Comparison of ENCODE assay signal across 25 cellular contexts in genomic region chr22:44402196-44403111, GRCh38.
DNase-seq lines count a peak whose midpoint lies in the region; ATAC-seq, FAIRE-seq and TF ChIP-seq lines count a peak whose summit lies in the region.
"Had no signal": no experiment of that assay in that cellular context is flagged by ENCODE, and none has a peak within 500 bp of the region (broad histone marks: within the 10 kb centered on the region; RNA-seq: fewer than 3 reads in every experiment).

No MANE protein-coding gene starts in this region.

- no peaks in the 10 kb centered on the region for H3K4me1 ChIP-seq in right cardiac atrium (ENCODE audit: control insufficient read depth, insufficient read depth, low read length)
- no peaks in the 10 kb centered on the region for H3K4me1 ChIP-seq in tibial artery
- H3K4me1 ChIP-seq: ascending aorta, pancreas had no signal

- H3K36me3 ChIP-seq in tibial artery, result no peaks in the 10 kb centered on the region
- H3K36me3 ChIP-seq: ascending aorta; BLaER1 treated with 17β-estradiol and CSF1 and Interleukin-3, amounts not matched to agents 10 nM and 100 nM; pancreas had no signal

- H3K27ac ChIP-seq in right cardiac atrium (ENCODE audit: low read length) (no peak overlapping the region), tibial artery (no peak overlapping the region)
- H3K27ac ChIP-seq: ascending aorta; BLaER1 treated with 17β-estradiol and CSF1 and Interleukin-3, amounts not matched to agents 10 nM and 100 nM; KMS-11; pancreas had no signal

- H3K4me3 ChIP-seq in right cardiac atrium (ENCODE audit: low read length), result no peak overlapping the region
- no peak overlapping the region for H3K4me3 ChIP-seq in tibial artery
- H3K4me3 ChIP-seq: ascending aorta; BLaER1 treated with 17β-estradiol and CSF1 and Interleukin-3, amounts not matched to agents 10 nM and 100 nM; pancreas had no signal

- WGBS in right cardiac atrium, result 94% methylated on average over 10 of the region's 10 CpGs

- H3K36me3 Mint-ChIP-seq in chondrocyte (ENCODE audit: low read depth), result no peaks in the 10 kb centered on the region
- H3K36me3 Mint-ChIP-seq: naive B cell had no signal

- peaks cover 4% of the 10 kb centered on the region for H3K4me1 Mint-ChIP-seq in chondrocyte (ENCODE audit: low read depth)

- H3K9me3 ChIP-seq in right cardiac atrium (ENCODE audit: control insufficient read depth, low read length) (no peaks in the 10 kb centered on the region), tibial artery (no peaks in the 10 kb centered on the region)
- H3K9me3 ChIP-seq: ascending aorta; BLaER1 treated with 17β-estradiol and CSF1 and Interleukin-3, amounts not matched to agents 10 nM and 100 nM; pancreas had no signal

- TF ChIP-seq POLR2A in GM12891 (IDR thresholded peaks at IDR 0.05; ENCODE audit: low read depth, low read length), result no peak

- no peaks in the 10 kb centered on the region for H3K27me3 ChIP-seq in right cardiac atrium (ENCODE audit: control insufficient read depth, insufficient read depth)
- H3K27me3 ChIP-seq in tibial artery, result peaks cover 0 to 6% of the 10 kb centered on the region in 2 donors
- H3K27me3 ChIP-seq: ascending aorta; BLaER1 treated with 17β-estradiol and CSF1 and Interleukin-3, amounts not matched to agents 10 nM and 100 nM; pancreas had no signal

- no peak for TF ChIP-seq CTCF in chondrocyte (IDR thresholded peaks at IDR 0.05)
- TF ChIP-seq CTCF in tibial artery (IDR thresholded peaks at IDR 0.05), result no peak

- H3K27ac Mint-ChIP-seq in chondrocyte (ENCODE audit: unreplicated experiment), result no peak overlapping the region
- H3K27ac Mint-ChIP-seq: activated CD8-positive, alpha-beta T cell treated with anti-CD3 and anti-CD28 coated beads, Interleukin-2, amount 10 ng/mL, durations not matched to agents 7 days and 5 days; activated T-cell treated with anti-CD3 and anti-CD28 coated beads, Interleukin-2, amount 50 U/mL, for 24 hours had no signal

- no peaks in the 10 kb centered on the region for H3K9me3 Mint-ChIP-seq in chondrocyte (ENCODE audit: low read depth)
- H3K9me3 Mint-ChIP-seq: activated T-cell treated with anti-CD3 and anti-CD28 coated beads, Interleukin-2, amount 50 U/mL, for 24 hours; naive B cell had no signal

- no peak for FAIRE-seq in GM12891 (lab: Jason Lieb, UNC)
- FAIRE-seq: pancreas had no signal

- DNase-seq in Right ventricle myocardium superior (peak; percentile 23), right cardiac atrium (no peak), chondrocyte (ENCODE audit: low spot score) (peak; percentile 62), mesenteric fat pad (ENCODE audit: low spot score) (peak; percentile 88), tibial artery (peak; percentile 15 to 38), GM12891 (ENCODE audit: insufficient read length, low spot score) (no peak), COLO829 (ENCODE audit: low spot score) (no peak)
- DNase-seq: activated CD4-positive, CD25-positive, alpha-beta regulatory T cell; activated CD8-positive, alpha-beta T cell treated with anti-CD3 and anti-CD28 coated beads, Interleukin-2, amount 10 ng/mL, durations not matched to agents 7 days and 5 days; activated naive CD4-positive, alpha-beta T cell treated with Interleukin-2 at 50 U/mL for 16 hours; activated T-cell treated with anti-CD3 and anti-CD28 coated beads, Interleukin-2, amount 50 U/mL, for 24 hours; caudate nucleus; dermis blood vessel endothelial cell; kidney glomerular epithelial cell; mesenchymal stem cell; naive B cell; NCI-H1417 treated with DMSO at 0.1 percent for 48 hours; NCI-H446; SHP77; stimulated activated CD4-positive, alpha-beta T cell treated with anti-CD3 and anti-CD28 coated beads, Interleukin-1b, Interleukin-23, amount 100 ng/mL, for 48 hours had no signal

- intact Hi-C loops in Right ventricle myocardium superior (cut with DNase I) (no loop called here), right cardiac atrium (cut with DNase I) (no loop called here), tibial artery (cut with DNase I; ENCODE audit: low total_unique reads) (no loop called here)

- no peak overlapping the region for H3K4me3 Mint-ChIP-seq in chondrocyte (ENCODE audit: unreplicated experiment)
- H3K4me3 Mint-ChIP-seq: activated CD8-positive, alpha-beta T cell treated with anti-CD3 and anti-CD28 coated beads, Interleukin-2, amount 10 ng/mL, durations not matched to agents 7 days and 5 days; activated T-cell treated with anti-CD3 and anti-CD28 coated beads, Interleukin-2, amount 50 U/mL, for 24 hours had no signal

- peaks cover 24% of the 10 kb centered on the region for H3K27me3 Mint-ChIP-seq in chondrocyte (ENCODE audit: low read depth)
- H3K27me3 Mint-ChIP-seq: activated T-cell treated with anti-CD3 and anti-CD28 coated beads, Interleukin-2, amount 50 U/mL, for 24 hours had no signal

- ATAC-seq in Right ventricle myocardium superior (ENCODE audit: poor library complexity), result no peak
- no peak for ATAC-seq in right cardiac atrium
- ATAC-seq in GM21515 (IDR thresholded peaks at IDR 0.05; ENCODE audit: unreplicated experiment), result no peak
- ATAC-seq: activated CD8-positive, alpha-beta T cell treated with anti-CD3 and anti-CD28 coated beads, Interleukin-2, amount 10 ng/mL, durations not matched to agents 7 days and 5 days; pancreas had no signal

TF ChIP-seq in GM12891, 5 proteins besides CTCF, POLR2A, EP300 and RAD21:
- TF ChIP-seq POU2F2 (IDR thresholded peaks at IDR 0.05; ENCODE audit: low read depth, low read length) (no peak), POLR2AphosphoS5 (IDR thresholded peaks at IDR 0.05; ENCODE audit: low read depth, low read length) (no peak), PAX5 (IDR thresholded peaks at IDR 0.05; ENCODE audit: insufficient read depth, low read length, severe bottlenecking) (no peak), SPI1 (IDR thresholded peaks at IDR 0.05; ENCODE audit: low read depth, low read length) (no peak), TAF1 (IDR thresholded peaks at IDR 0.05; ENCODE audit: low read depth, low read length) (no peak)

Comparison
In these comparisons a context has a peak if more than half of its experiments do, and no peak if none do; other contexts are left out.
1. DNase-seq: peak in Right ventricle myocardium superior (single experiment), chondrocyte (single experiment), mesenteric fat pad (single experiment) and tibial artery (2 of 2); none in right cardiac atrium (0 of 3), GM12891 (single experiment) and COLO829 (single experiment).